ENCODE assay signal across 14 cellular contexts in genomic region chr10:84908491-84908890, GRCh38.
DNase-seq lines count a peak whose midpoint lies in the region; ATAC-seq, FAIRE-seq and TF ChIP-seq lines count a peak whose summit lies in the region.
"Had no signal": no experiment of that assay in that cellular context is flagged by ENCODE, and none has a peak within 500 bp of the region (broad histone marks: within the 10 kb centered on the region; RNA-seq: fewer than 3 reads in every experiment).

No MANE protein-coding gene starts in this region.

- TF ChIP-seq CTCF in epithelial cell of esophagus (IDR thresholded peaks at IDR 0.05; ENCODE audit: insufficient read depth, low read depth, low read length, missing control alignments) (no peak), Caco-2 (IDR thresholded peaks at IDR 0.05; ENCODE audit: insufficient read depth in 1 of 2, low read depth in 1 of 2, low read length in 1 of 2, severe bottlenecking in 1 of 2, unreplicated experiment in 1 of 2) (no peak)
- no peak for TF ChIP-seq CTCF in activated CD8-positive, alpha-beta T cell treated with anti-CD3 and anti-CD28 coated beads for 36 hours (IDR thresholded peaks at IDR 0.05)

- H3K36me3 Mint-ChIP-seq in activated CD8-positive, alpha-beta T cell treated with anti-CD3 and anti-CD28 coated beads for 36 hours (ENCODE audit: low read depth) = no peaks in the 10 kb centered on the region
- no peaks in the 10 kb centered on the region for H3K36me3 Mint-ChIP-seq in Caco-2 (ENCODE audit: insufficient read depth, unreplicated experiment)

- no peak overlapping the region for H3K27ac Mint-ChIP-seq in stimulated activated naive CD8-positive, alpha-beta T cell treated with anti-CD3 and anti-CD28 coated beads, Interleukin-15, amount 100 ng/mL, for 72 hours
- no peak overlapping the region for H3K27ac Mint-ChIP-seq in activated CD8-positive, alpha-beta T cell treated with anti-CD3 and anti-CD28 coated beads for 36 hours
- no peak overlapping the region for H3K27ac Mint-ChIP-seq in Caco-2 (ENCODE audit: unreplicated experiment)

- CTCF ChIA-PET in activated CD8-positive, alpha-beta T cell treated with anti-CD3 and anti-CD28 coated beads for 36 hours (lab: Charles Lee) = no interaction called here
- CTCF ChIA-PET in Caco-2 (lab: Charles Lee) = no interaction called here

- no peaks in the 10 kb centered on the region for H3K27me3 ChIP-seq in Caco-2 (replicated peaks; ENCODE audit: control insufficient read depth, insufficient read depth, low read length)

- H3K4me3 ChIP-seq in epithelial cell of esophagus (ENCODE audit: low read length) (no peak overlapping the region), Caco-2 (ENCODE audit: low read depth, low read length) (no peak overlapping the region)
- H3K4me3 ChIP-seq: A549 had no signal

- H3K27me3 Mint-ChIP-seq in stimulated activated naive CD8-positive, alpha-beta T cell treated with anti-CD3 and anti-CD28 coated beads, Interleukin-15, amount 100 ng/mL, for 72 hours = no peaks in the 10 kb centered on the region
- H3K27me3 Mint-ChIP-seq in activated CD8-positive, alpha-beta T cell treated with anti-CD3 and anti-CD28 coated beads for 36 hours = no peaks in the 10 kb centered on the region
- H3K27me3 Mint-ChIP-seq in Caco-2 (ENCODE audit: insufficient read depth, unreplicated experiment) = peaks cover 18% of the 10 kb centered on the region

- H3K9me3 Mint-ChIP-seq in stimulated activated naive CD8-positive, alpha-beta T cell treated with anti-CD3 and anti-CD28 coated beads, Interleukin-15, amount 100 ng/mL, for 72 hours = no peaks in the 10 kb centered on the region
- H3K9me3 Mint-ChIP-seq in activated CD8-positive, alpha-beta T cell treated with anti-CD3 and anti-CD28 coated beads for 36 hours = no peaks in the 10 kb centered on the region
- H3K9me3 Mint-ChIP-seq in Caco-2 (ENCODE audit: unreplicated experiment) = no peaks in the 10 kb centered on the region

- no peaks in the 10 kb centered on the region for H3K4me1 Mint-ChIP-seq in stimulated activated naive CD8-positive, alpha-beta T cell treated with anti-CD3 and anti-CD28 coated beads, Interleukin-15, amount 100 ng/mL, for 72 hours
- H3K4me1 Mint-ChIP-seq in activated CD8-positive, alpha-beta T cell treated with anti-CD3 and anti-CD28 coated beads for 36 hours (ENCODE audit: low read depth) = no peaks in the 10 kb centered on the region
- H3K4me1 Mint-ChIP-seq in Caco-2 (ENCODE audit: low read depth, unreplicated experiment) = no peaks in the 10 kb centered on the region

- intact Hi-C loops in activated CD8-positive, alpha-beta T cell treated with anti-CD3 and anti-CD28 coated beads for 36 hours (cut with micrococcal nuclease) = no loop called here
- intact Hi-C loops in Caco-2 (cut with micrococcal nuclease; ENCODE audit: unreplicated experiment) = no loop called here

- H3K4me1 ChIP-seq in Caco-2 = no peaks in the 10 kb centered on the region
- H3K4me1 ChIP-seq: A549 had no signal

- H3K9me3 ChIP-seq in Caco-2 = no peaks in the 10 kb centered on the region
- H3K9me3 ChIP-seq: A549 had no signal

- ATAC-seq in stimulated activated naive CD8-positive, alpha-beta T cell treated with anti-CD3 and anti-CD28 coated beads, Interleukin-15, amount 100 ng/mL, for 72 hours = peak; percentile 26
- no peak for ATAC-seq in stimulated activated naive CD8-positive, alpha-beta T cell treated with anti-CD3 and anti-CD28 coated beads, Interleukin-15, Interleukin-2, amounts not matched to agents 100 U/mL and 50 U/mL, for 24 hours
- no peak for ATAC-seq in activated CD8-positive, alpha-beta T cell treated with anti-CD3 and anti-CD28 coated beads for 36 hours
- ATAC-seq: A549 had no signal

- POLR2A ChIA-PET in activated CD8-positive, alpha-beta T cell treated with anti-CD3 and anti-CD28 coated beads for 36 hours (lab: Charles Lee) = no interaction called here
- POLR2A ChIA-PET in Caco-2 (lab: Charles Lee) = no interaction called here

- no peaks in the 10 kb centered on the region for H3K36me3 ChIP-seq in Caco-2 (ENCODE audit: control insufficient read depth, insufficient read depth, low read length)

- BruUV-seq in Caco-2 (replicated peaks; lab: Mats Ljungman, UMichigan) = no TSS peak

- H3K4me3 Mint-ChIP-seq in stimulated activated naive CD8-positive, alpha-beta T cell treated with anti-CD3 and anti-CD28 coated beads, Interleukin-15, amount 100 ng/mL, for 72 hours = no peak overlapping the region
- no peak overlapping the region for H3K4me3 Mint-ChIP-seq in activated CD8-positive, alpha-beta T cell treated with anti-CD3 and anti-CD28 coated beads for 36 hours
- H3K4me3 Mint-ChIP-seq in Caco-2 (ENCODE audit: unreplicated experiment) = no peak overlapping the region

- DNase-seq in stimulated activated naive CD8-positive, alpha-beta T cell treated with anti-CD3 and anti-CD28 coated beads, Interleukin-15, amount 100 ng/mL, for 72 hours = no peak
- no peak for DNase-seq in stimulated activated naive CD8-positive, alpha-beta T cell treated with anti-CD3 and anti-CD28 coated beads, Interleukin-15, Interleukin-2, amounts not matched to agents 100 U/mL and 50 U/mL, for 24 hours
- DNase-seq in RCC 7860 (ENCODE audit: low spot score) (peak; percentile 45), epithelial cell of esophagus (ENCODE audit: low read depth) (peak; percentile 4), urothelium cell line (ENCODE audit: low spot score) (peak; percentile 64), NCI-H2196 (lab: John Stamatoyannopoulos, UW; ENCODE audit: unreplicated experiment) (no peak), Caco-2 (no peak)
- DNase-seq in activated CD8-positive, alpha-beta T cell treated with anti-CD3 and anti-CD28 coated beads for 36 hours = no peak
- DNase-seq: IMR-90, Karpas-422, NCI-H187, NCI-H526 treated with DMSO at 0.1 percent for 48 hours, SIG-M5 had no signal

- FAIRE-seq in RCC 7860 (lab: Jason Lieb, UNC) (no peak), urothelium cell line (lab: Jason Lieb, UNC) (no peak)
- FAIRE-seq: A549 had no signal

Comparison
In these comparisons a context has a peak if more than half of its experiments do, and no peak if none do; other contexts are left out.
1. DNase-seq: peak in RCC 7860 (single experiment), epithelial cell of esophagus (single experiment) and urothelium cell line (single experiment); none in stimulated activated naive CD8-positive, alpha-beta T cell treated with anti-CD3 and anti-CD28 coated beads, Interleukin-15, amount 100 ng/mL, for 72 hours (0 of 2), stimulated activated naive CD8-positive, alpha-beta T cell treated with anti-CD3 and anti-CD28 coated beads, Interleukin-15, Interleukin-2, amounts not matched to agents 100 U/mL and 50 U/mL, for 24 hours (single experiment), NCI-H2196 (single experiment), activated CD8-positive, alpha-beta T cell treated with anti-CD3 and anti-CD28 coated beads for 36 hours (single experiment) and Caco-2 (0 of 2).